In genomic region chr1:16236091-16236494, GRCh38 we compare ENCODE assay signal across 8 cellular contexts. TPM values are rescaled to one million over a fixed set of nuclear protein-coding genes. Genes with fewer than 3 reads are reported as not detected.
DNase-seq lines count a peak whose midpoint lies in the region; ATAC-seq and TF ChIP-seq lines count a peak whose summit lies in the region.

No MANE protein-coding gene starts in this region.

- H3K4me3 ChIP-seq in uterus: peak overlapping the region; percentile 50 to 51

- H3K36me3 ChIP-seq in uterus: no peaks in the 10 kb centered on the region

- peaks cover 12% of the 10 kb centered on the region for H3K4me1 Mint-ChIP-seq in activated B cell treated with CpG ODN at 0.5 μM for 24 hours
- H3K4me1 Mint-ChIP-seq in endothelial cell (ENCODE audit: unreplicated experiment): peaks cover 10% of the 10 kb centered on the region
- H3K4me1 Mint-ChIP-seq in nephron progenitor cell: peaks cover 23% of the 10 kb centered on the region

- peak; percentile 63 for ATAC-seq in Right ventricle myocardium inferior
- ATAC-seq in HG02852 (IDR thresholded peaks at IDR 0.05; ENCODE audit: unreplicated experiment): peak; percentile 34
- peak; percentile 79 for ATAC-seq in activated B cell treated with CpG ODN at 0.5 μM for 24 hours (ENCODE audit: low read depth)

- H3K27me3 Mint-ChIP-seq in activated B cell treated with CpG ODN at 0.5 μM for 24 hours (no peaks in the 10 kb centered on the region), endothelial cell (ENCODE audit: unreplicated experiment) (peaks cover 1% of the 10 kb centered on the region), nephron progenitor cell (ENCODE audit: low read depth, poor library complexity) (peaks cover 7% of the 10 kb centered on the region)

- intact Hi-C loops in Right ventricle myocardium inferior (cut with DNase I) (loop anchor here (2.0 kb wide), 1 partner anchor 19 kb away; no protein-coding TSS in a partner anchor), cardiac septum (cut with DNase I) (loop anchor here (2.0 kb wide), 2 partner anchors 29 to 131 kb away; partner anchors contain the start of gene SZRD1), activated B cell treated with CpG ODN at 0.5 μM for 24 hours (cut with micrococcal nuclease) (loop anchor here (1.0 to 2.0 kb wide), 6 partner anchors 8 to 715 kb away; partner anchors contain the start of gene FBXO42), uterus (cut with DNase I; ENCODE audit: low total_unique reads) (no loop called here)

- no peaks in the 10 kb centered on the region for H3K27me3 ChIP-seq in uterus

- H3K27ac Mint-ChIP-seq in activated B cell treated with CpG ODN at 0.5 μM for 24 hours: peak overlapping the region; percentile 95
- peak overlapping the region; percentile 61 for H3K27ac Mint-ChIP-seq in endothelial cell (ENCODE audit: unreplicated experiment)
- H3K27ac Mint-ChIP-seq in nephron progenitor cell: no peak overlapping the region

- TF ChIP-seq POLR2A in uterus (IDR thresholded peaks at IDR 0.05): no peak

- DNase-seq in Right ventricle myocardium inferior (ENCODE audit: missing footprints) (no peak), cardiac septum (ENCODE audit: low spot score) (no peak), NCI-H1694 (lab: John Stamatoyannopoulos, UW) (peak; percentile 56), activated B cell treated with CpG ODN at 0.5 μM for 24 hours (no peak), endothelial cell (ENCODE audit: low spot score) (no peak), nephron progenitor cell (no peak), uterus (no peak)

- H3K4me3 Mint-ChIP-seq in activated B cell treated with CpG ODN at 0.5 μM for 24 hours (peak overlapping the region; percentile 90), endothelial cell (ENCODE audit: unreplicated experiment) (peak overlapping the region; percentile 87), nephron progenitor cell (peak overlapping the region; percentile 86)

- peaks cover 4% of the 10 kb centered on the region for H3K36me3 Mint-ChIP-seq in activated B cell treated with CpG ODN at 0.5 μM for 24 hours (ENCODE audit: low read depth)
- H3K36me3 Mint-ChIP-seq in endothelial cell (ENCODE audit: low read depth, unreplicated experiment): no peaks in the 10 kb centered on the region
- H3K36me3 Mint-ChIP-seq in nephron progenitor cell (ENCODE audit: low read depth): no peaks in the 10 kb centered on the region

- TF ChIP-seq CTCF in activated B cell treated with CpG ODN at 0.5 μM for 24 hours (IDR thresholded peaks at IDR 0.05): no peak
- TF ChIP-seq CTCF in endothelial cell (IDR thresholded peaks at IDR 0.05; ENCODE audit: unreplicated experiment): peak; percentile 22
- no peak for TF ChIP-seq CTCF in nephron progenitor cell (IDR thresholded peaks at IDR 0.05)
- peak in 1 of 4 experiments; percentile 16 for TF ChIP-seq CTCF in uterus (IDR thresholded peaks at IDR 0.05)

- H3K9me3 ChIP-seq in uterus: no peaks in the 10 kb centered on the region

- H3K9me3 Mint-ChIP-seq in activated B cell treated with CpG ODN at 0.5 μM for 24 hours (no peaks in the 10 kb centered on the region), endothelial cell (ENCODE audit: unreplicated experiment) (no peaks in the 10 kb centered on the region), nephron progenitor cell (no peaks in the 10 kb centered on the region)

- POLR2A ChIA-PET in activated B cell treated with CpG ODN at 0.5 μM for 24 hours (lab: Charles Lee): interaction anchor here (0.6 to 1.7 kb wide), 2 partner anchors 29 to 124 kb away, joined by 3 to 5 read pairs; no protein-coding TSS in a partner anchor

- H3K27ac ChIP-seq in uterus: peak overlapping the region; percentile 79 to 90

- H3K4me1 ChIP-seq in uterus: peaks cover 0 to 5% of the 10 kb centered on the region in 2 donors

- CTCF ChIA-PET in activated B cell treated with CpG ODN at 0.5 μM for 24 hours (lab: Charles Lee): interaction anchor here (1.9 kb wide), 1 partner anchor 18 kb away, joined by 4 read pairs; no protein-coding TSS in a partner anchor

RNA-seq across cellular contexts. Expression of gene CPLANE2, which starts 0.9 kb away (rescaled TPM):
- 11.8 TPM for total RNA-seq in Right ventricle myocardium inferior
- 10.6 TPM for total RNA-seq in cardiac septum
- 5.0 and 5.1 TPM in 2 replicates for total RNA-seq in activated B cell treated with CpG ODN at 0.5 μM for 24 hours
- 3.6 TPM for total RNA-seq in endothelial cell (ENCODE audit: unreplicated experiment)
- total RNA-seq in uterus: 1 to 10 TPM; 5.1 to 7.4 (median 5.5) TPM

RNA-seq across cellular contexts. Expression of gene ARHGEF19, which starts 23.6 kb away (rescaled TPM):
- total RNA-seq in Right ventricle myocardium inferior (2.8 TPM), cardiac septum (1.3 TPM), activated B cell treated with CpG ODN at 0.5 μM for 24 hours (7.6 and 7.7 TPM in 2 replicates), endothelial cell (ENCODE audit: unreplicated experiment) (14.0 TPM), uterus (10 to 100 TPM in 2 of 4 donors, 1 to 10 TPM in 2; 3.6 to 26.8 (median 12.2) TPM)
